In the genomic region with DNA sequence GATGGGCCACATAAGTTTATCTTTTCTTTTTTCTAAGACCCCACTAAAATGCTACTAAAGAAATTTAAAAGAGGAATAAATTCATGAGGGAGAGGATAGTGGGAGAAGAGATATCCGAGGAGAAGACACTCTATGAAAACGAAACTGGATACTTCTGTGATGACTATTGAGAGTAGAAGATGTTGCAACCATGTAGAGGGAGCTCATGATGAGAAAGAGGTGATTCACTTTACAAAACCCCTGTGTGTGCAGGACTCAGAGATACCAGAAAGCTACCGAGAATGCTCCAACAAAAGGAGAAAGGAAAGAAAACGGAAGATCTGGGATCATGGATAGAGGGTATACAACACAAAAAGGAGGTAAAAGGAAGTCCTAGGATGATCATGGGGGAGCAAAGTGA, we compare ENCODE assay signal across 11 cellular contexts. TPM values are rescaled to one million over a fixed set of nuclear protein-coding genes. Genes with fewer than 3 reads are reported as not detected.
DNase-seq lines count a peak whose midpoint lies in the region; ATAC-seq, FAIRE-seq and TF ChIP-seq lines count a peak whose summit lies in the region.
"Had no signal": no experiment of that assay in that cellular context is flagged by ENCODE, and none has a peak within 500 bp of the region (broad histone marks: within the 10 kb centered on the region; RNA-seq: fewer than 3 reads in every experiment).

No MANE protein-coding gene starts in this region.

- no peaks in the 10 kb centered on the region for H3K79me2 ChIP-seq in PC-9 (ENCODE audit: low read depth)

- peak overlapping the region; percentile 59 for H3K4me2 ChIP-seq in PC-9
- H3K4me2 ChIP-seq: BLaER1 had no signal

- H3K9me3 Mint-ChIP-seq in activated CD4-positive, alpha-beta T cell treated with anti-CD3 and anti-CD28 coated beads for 36 hours (ENCODE audit: low read depth): no peaks in the 10 kb centered on the region
- no peaks in the 10 kb centered on the region for H3K9me3 Mint-ChIP-seq in activated CD4-positive, alpha-beta T cell treated with anti-CD3 and anti-CD28 coated beads, Interleukin-2, amount 10 ng/mL, durations not matched to agents 24 days and 14 days

- no peak overlapping the region for H3K27ac Mint-ChIP-seq in activated CD4-positive, alpha-beta T cell treated with anti-CD3 and anti-CD28 coated beads for 36 hours
- no peak overlapping the region for H3K27ac Mint-ChIP-seq in activated CD4-positive, alpha-beta T cell treated with anti-CD3 and anti-CD28 coated beads, Interleukin-2, amount 10 ng/mL, durations not matched to agents 24 days and 14 days

- no TSS peak for BruUV-seq in PC-9 (replicated peaks; lab: Mats Ljungman, UMichigan)

- TF ChIP-seq CTCF in PC-9 (conservative IDR thresholded peaks at IDR 0.05) (no peak), fibroblast of mammary gland (conservative IDR thresholded peaks at IDR 0.05; ENCODE audit: control insufficient read depth, insufficient read depth, low read depth, low read length) (no peak)

- H2AFZ ChIP-seq in PC-9: no peak overlapping the region; the same call in 1 of the 2 replicates

- H3K27me3 ChIP-seq in PC-9 (ENCODE audit: insufficient read depth, low read depth): no peaks in the 10 kb centered on the region
- H3K27me3 ChIP-seq: BLaER1 had no signal

- no peak for TF ChIP-seq POLR2A in GM12892 (IDR thresholded peaks at IDR 0.05; ENCODE audit: low read depth, low read length)

- CTCF ChIA-PET in activated CD4-positive, alpha-beta T cell treated with anti-CD3 and anti-CD28 coated beads for 36 hours (lab: Charles Lee): interaction anchor here (0.6 to 1.1 kb wide), 3 partner anchors 10 to 355 kb away, joined by 3 to 4 read pairs (median 3); no protein-coding TSS in a partner anchor
- CTCF ChIA-PET in PC-9 (lab: Charles Lee): interaction anchor here (0.7 kb wide), 1 partner anchor 1707 kb away, joined by 3 read pairs; no protein-coding TSS in a partner anchor

- H3K4me1 ChIP-seq in PC-9 (replicated peaks; ENCODE audit: insufficient read depth): peaks cover 5% of the 10 kb centered on the region; the same call in 1 of the 2 replicates
- H3K4me1 ChIP-seq: BLaER1, psoas muscle had no signal

- H3K36me3 Mint-ChIP-seq in activated CD4-positive, alpha-beta T cell treated with anti-CD3 and anti-CD28 coated beads for 36 hours (ENCODE audit: low read depth): no peaks in the 10 kb centered on the region
- no peaks in the 10 kb centered on the region for H3K36me3 Mint-ChIP-seq in activated CD4-positive, alpha-beta T cell treated with anti-CD3 and anti-CD28 coated beads, Interleukin-2, amount 10 ng/mL, durations not matched to agents 24 days and 14 days (ENCODE audit: low read depth)

- no peaks in the 10 kb centered on the region for H4K20me1 ChIP-seq in PC-9 (ENCODE audit: insufficient read depth)
- H4K20me1 ChIP-seq: BLaER1 had no signal

- H3K4me3 ChIP-seq in PC-9 (peak overlapping the region; percentile 30), fibroblast of mammary gland (ENCODE audit: control insufficient read depth, low read depth, low read length) (no peak overlapping the region)
- H3K4me3 ChIP-seq: BLaER1, psoas muscle had no signal

- no peak for DNase-seq in activated CD4-positive, alpha-beta T cell treated with anti-CD3 and anti-CD28 coated beads for 36 hours
- DNase-seq in activated CD4-positive, alpha-beta T cell treated with anti-CD3 and anti-CD28 coated beads, Interleukin-2, amount 10 ng/mL, durations not matched to agents 24 days and 14 days: no peak
- DNase-seq in PC-9 (peak in 1 of 2 experiments; percentile 79), fibroblast of mammary gland (ENCODE audit: low read depth) (peak; percentile 94), urothelium cell line (ENCODE audit: low spot score) (peak; percentile 62), GM12892 (ENCODE audit: insufficient read length) (no peak)
- DNase-seq: psoas muscle had no signal

- intact Hi-C loops in activated CD4-positive, alpha-beta T cell treated with anti-CD3 and anti-CD28 coated beads for 36 hours (cut with DNase I, micrococcal nuclease): no loop called here
- intact Hi-C loops in activated CD4-positive, alpha-beta T cell treated with anti-CD3 and anti-CD28 coated beads, Interleukin-2, amount 10 ng/mL, durations not matched to agents 24 days and 14 days (cut with micrococcal nuclease): no loop called here
- intact Hi-C loops in PC-9 (cut with micrococcal nuclease; ENCODE audit: unreplicated experiment): no loop called here

- H3K27ac ChIP-seq in PC-9: peak overlapping the region; percentile 56
- H3K27ac ChIP-seq: BLaER1, psoas muscle had no signal

- no peaks in the 10 kb centered on the region for H3F3A ChIP-seq in PC-9 (ENCODE audit: insufficient read depth, low read depth)

- POLR2A ChIA-PET in activated CD4-positive, alpha-beta T cell treated with anti-CD3 and anti-CD28 coated beads for 36 hours (lab: Charles Lee): no interaction called here
- POLR2A ChIA-PET in PC-9 (lab: Charles Lee; ENCODE audit: unreplicated experiment): interaction anchor here (0.6 kb wide), 1 partner anchor 123 kb away, joined by 8 read pairs; no protein-coding TSS in a partner anchor

- H3K4me1 Mint-ChIP-seq in activated CD4-positive, alpha-beta T cell treated with anti-CD3 and anti-CD28 coated beads for 36 hours: no peaks in the 10 kb centered on the region
- H3K4me1 Mint-ChIP-seq in activated CD4-positive, alpha-beta T cell treated with anti-CD3 and anti-CD28 coated beads, Interleukin-2, amount 10 ng/mL, durations not matched to agents 24 days and 14 days: no peaks in the 10 kb centered on the region

- FAIRE-seq in urothelium cell line (lab: Jason Lieb, UNC): no peak
- FAIRE-seq in GM12892 (lab: Jason Lieb, UNC): no peak

- H3K4me3 Mint-ChIP-seq in activated CD4-positive, alpha-beta T cell treated with anti-CD3 and anti-CD28 coated beads for 36 hours: no peak overlapping the region
- no peak overlapping the region for H3K4me3 Mint-ChIP-seq in activated CD4-positive, alpha-beta T cell treated with anti-CD3 and anti-CD28 coated beads, Interleukin-2, amount 10 ng/mL, durations not matched to agents 24 days and 14 days

- H3K27me3 Mint-ChIP-seq in activated CD4-positive, alpha-beta T cell treated with anti-CD3 and anti-CD28 coated beads for 36 hours: no peaks in the 10 kb centered on the region
- H3K27me3 Mint-ChIP-seq in activated CD4-positive, alpha-beta T cell treated with anti-CD3 and anti-CD28 coated beads, Interleukin-2, amount 10 ng/mL, durations not matched to agents 24 days and 14 days: no peaks in the 10 kb centered on the region

- ATAC-seq in activated CD4-positive, alpha-beta T cell treated with anti-CD3 and anti-CD28 coated beads for 36 hours: peak; percentile 65
- ATAC-seq in GM18517 (IDR thresholded peaks at IDR 0.05; ENCODE audit: unreplicated experiment) (no peak), GM21423 (IDR thresholded peaks at IDR 0.05; ENCODE audit: unreplicated experiment) (no peak)
- ATAC-seq: Right ventricle myocardium inferior had no signal

- H3K9me3 ChIP-seq in PC-9 (ENCODE audit: insufficient read depth, low read depth): no peaks in the 10 kb centered on the region
- H3K9me3 ChIP-seq: BLaER1, psoas muscle had no signal

- no peaks in the 10 kb centered on the region for H3K36me3 ChIP-seq in PC-9 (ENCODE audit: low read depth)
- H3K36me3 ChIP-seq: BLaER1 had no signal

- no peaks in the 10 kb centered on the region for H3K9me2 ChIP-seq in PC-9 (ENCODE audit: insufficient read depth)

RNA-seq across cellular contexts. Expression of a gene that starts 34.9 kb away (rescaled TPM):
- total RNA-seq in activated CD4-positive, alpha-beta T cell treated with anti-CD3 and anti-CD28 coated beads for 36 hours: not detected
- total RNA-seq in activated CD4-positive, alpha-beta T cell treated with anti-CD3 and anti-CD28 coated beads, Interleukin-2, amount 10 ng/mL, durations not matched to agents 24 days and 14 days: not detected in 2 replicates
- not detected in 2 replicates for total RNA-seq in PC-9 (2021)
- not detected for polyA plus RNA-seq in GM12892 (2012; ENCODE audit: missing spikeins)

Comparison
In these comparisons a context has a peak if more than half of its experiments do, and no peak if none do; other contexts are left out.
1. DNase-seq: peak in fibroblast of mammary gland (single experiment) and urothelium cell line (single experiment); none in activated CD4-positive, alpha-beta T cell treated with anti-CD3 and anti-CD28 coated beads for 36 hours (single experiment), activated CD4-positive, alpha-beta T cell treated with anti-CD3 and anti-CD28 coated beads, Interleukin-2, amount 10 ng/mL, durations not matched to agents 24 days and 14 days (single experiment) and GM12892 (single experiment).